1 cellular context compared by ENCODE assay signal in genomic region chr1:2934173-2934540, GRCh38.
TF ChIP-seq lines count a peak whose summit lies in the region.

No MANE protein-coding gene starts in this region.

TF ChIP-seq in HepG2, 621 proteins besides CTCF, POLR2A, EP300 and RAD21 (continued from another document):
- TF ChIP-seq PRDM15 (CRISPR knock-in tag; IDR thresholded peaks at IDR 0.05) (no peak), ZNF616 (CRISPR knock-in tag; IDR thresholded peaks at IDR 0.05; ENCODE audit: low read depth) (no peak), ERF (CRISPR knock-in tag; IDR thresholded peaks at IDR 0.05) (no peak), GATA4 (IDR thresholded peaks at IDR 0.05; ENCODE audit: borderline replicate concordance, low read depth) (no peak), NFKBIZ (CRISPR knock-in tag; IDR thresholded peaks at IDR 0.05) (no peak)
